Comparison of ENCODE assay signal across 12 cellular contexts in the genomic region with DNA sequence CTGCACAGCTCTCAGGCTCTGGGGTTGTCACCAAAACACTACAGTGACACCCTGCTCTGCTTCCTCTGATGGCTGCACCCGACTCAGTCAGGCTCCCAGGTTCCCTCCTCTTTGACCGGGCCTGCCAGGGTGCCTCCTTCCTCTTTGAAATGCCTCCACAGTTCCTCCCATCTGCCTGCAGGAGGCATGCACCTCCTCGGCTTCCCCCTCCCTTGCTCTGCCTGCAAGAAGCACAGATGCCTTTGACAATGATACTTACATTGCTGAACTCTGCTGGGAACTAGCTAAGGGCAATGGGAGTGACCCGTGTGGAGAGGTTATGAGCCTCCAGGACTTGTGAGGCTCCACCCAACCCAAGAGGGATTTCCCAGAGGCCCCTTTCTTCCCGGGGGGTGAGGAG.
DNase-seq lines count a peak whose midpoint lies in the region; ATAC-seq, FAIRE-seq and TF ChIP-seq lines count a peak whose summit lies in the region.
"Had no signal": no experiment of that assay in that cellular context is flagged by ENCODE, and none has a peak within 500 bp of the region (broad histone marks: within the 10 kb centered on the region; RNA-seq: fewer than 3 reads in every experiment).

No MANE protein-coding gene starts in this region.

- no peak overlapping the region for H3K9ac ChIP-seq in astrocyte (ENCODE audit: low read length)

- H3K9me3 ChIP-seq in astrocyte (ENCODE audit: insufficient read depth, low read depth, low read length), result peaks cover 4% of the 10 kb centered on the region
- no peaks in the 10 kb centered on the region for H3K9me3 ChIP-seq in small intestine (ENCODE audit: control insufficient read depth, low read depth)
- H3K9me3 ChIP-seq: tibial artery had no signal

- TF ChIP-seq POLR2A in erythroblast (IDR thresholded peaks at IDR 0.05; ENCODE audit: low read length), result no peak

- H3K4me2 ChIP-seq in astrocyte (ENCODE audit: low read length), result no peak overlapping the region

- H3K4me1 Mint-ChIP-seq in HFFc6 (ENCODE audit: low read depth) (no peaks in the 10 kb centered on the region; the same call in 1 of the 2 replicates), astrocyte (ENCODE audit: low read depth, unreplicated experiment) (peaks cover 11% of the 10 kb centered on the region)
- H3K4me1 Mint-ChIP-seq: CD4-positive, CD25-positive, alpha-beta regulatory T cell had no signal

- no peak overlapping the region for H3K27ac Mint-ChIP-seq in HFFc6
- peak overlapping the region; percentile 87 for H3K27ac Mint-ChIP-seq in astrocyte (ENCODE audit: unreplicated experiment)

- DNase-seq in AG08396 (ENCODE audit: low spot score) (peak; percentile 32), HFFc6 (peak; percentile 16), astrocyte (ENCODE audit: low read depth) (peak; percentile 28), iPS-NIHi7 (ENCODE audit: extremely low spot score) (peak; percentile 82), erythroblast (lab: John Stamatoyannopoulos, UW) (no peak), NCI-H1417 (lab: John Stamatoyannopoulos, UW) (no peak), small intestine (no peak)
- DNase-seq: CD4-positive, CD25-positive, alpha-beta regulatory T cell; NCI-H2107; occipital lobe; tibial artery had no signal

- WGBS in small intestine, 3 donors, result 4 to 13% (median 6%) methylated on average over 5 of the region's 5 CpGs

- no peaks in the 10 kb centered on the region for H4K20me1 ChIP-seq in astrocyte (ENCODE audit: insufficient read depth, low read length)

- no peaks in the 10 kb centered on the region for H3K4me1 ChIP-seq in astrocyte (ENCODE audit: insufficient read depth, low read length)
- no peaks in the 10 kb centered on the region for H3K4me1 ChIP-seq in small intestine (ENCODE audit: control insufficient read depth in 2 of 2, insufficient read depth in 1 of 2, low read depth in 1 of 2, low read length in 1 of 2)
- H3K4me1 ChIP-seq: tibial artery had no signal

- no peaks in the 10 kb centered on the region; the same call in 1 of the 2 replicates for H3K27me3 Mint-ChIP-seq in HFFc6 (ENCODE audit: insufficient read depth)
- no peaks in the 10 kb centered on the region for H3K27me3 Mint-ChIP-seq in astrocyte (ENCODE audit: low read depth, unreplicated experiment)
- H3K27me3 Mint-ChIP-seq: CD4-positive, CD25-positive, alpha-beta regulatory T cell had no signal

- H3K4me3 Mint-ChIP-seq in HFFc6, result no peak overlapping the region
- no peak overlapping the region for H3K4me3 Mint-ChIP-seq in astrocyte (ENCODE audit: unreplicated experiment)
- H3K4me3 Mint-ChIP-seq: CD4-positive, CD25-positive, alpha-beta regulatory T cell had no signal

- no peaks in the 10 kb centered on the region for H3K27me3 ChIP-seq in astrocyte (ENCODE audit: insufficient read depth, low read length)
- peaks cover 0 to 3% of the 10 kb centered on the region in 2 donors for H3K27me3 ChIP-seq in small intestine (ENCODE audit: control insufficient read depth in 2 of 2, insufficient read depth in 2 of 2, low read length in 2 of 2)
- H3K27me3 ChIP-seq: tibial artery had no signal

- no peak for ATAC-seq in HG02938 (IDR thresholded peaks at IDR 0.05; ENCODE audit: unreplicated experiment)

- H3K27ac ChIP-seq in astrocyte (ENCODE audit: low read depth, low read length) (no peak overlapping the region), small intestine (ENCODE audit: low read depth in 1 of 2, low read length in 1 of 2) (no peak overlapping the region)
- H3K27ac ChIP-seq: tibial artery had no signal

- peak overlapping the region; percentile 30 for H2AFZ ChIP-seq in astrocyte (ENCODE audit: low read depth, low read length)

- H3K36me3 Mint-ChIP-seq in HFFc6 (ENCODE audit: low read depth) (peaks cover 8% of the 10 kb centered on the region), astrocyte (ENCODE audit: low read depth, unreplicated experiment) (peaks cover 2% of the 10 kb centered on the region)
- H3K36me3 Mint-ChIP-seq: CD4-positive, CD25-positive, alpha-beta regulatory T cell had no signal

- H3K36me3 ChIP-seq in astrocyte (ENCODE audit: insufficient read depth, low read length) (no peaks in the 10 kb centered on the region), small intestine (ENCODE audit: control insufficient read depth in 2 of 2, insufficient read depth in 2 of 2, low read length in 2 of 2) (no peaks in the 10 kb centered on the region)
- H3K36me3 ChIP-seq: tibial artery had no signal

- no peak overlapping the region for H3K4me3 ChIP-seq in astrocyte (ENCODE audit: insufficient read depth, low read depth, low read length)
- no peak overlapping the region for H3K4me3 ChIP-seq in small intestine (ENCODE audit: low read depth in 1 of 2, low read length in 2 of 2)
- H3K4me3 ChIP-seq: tibial artery had no signal

- peaks cover 9% of the 10 kb centered on the region for H3K9me3 Mint-ChIP-seq in HFFc6
- peaks cover 6% of the 10 kb centered on the region for H3K9me3 Mint-ChIP-seq in astrocyte (ENCODE audit: unreplicated experiment)

- FAIRE-seq in astrocyte (lab: Jason Lieb, UNC) (no peak), small intestine (lab: Jason Lieb, UNC) (no peak)

- H3K79me2 ChIP-seq in astrocyte (ENCODE audit: insufficient read depth, low read length), result no peaks in the 10 kb centered on the region

- TF ChIP-seq CTCF in HFFc6 (IDR thresholded peaks at IDR 0.05), result peak; percentile 47
- TF ChIP-seq CTCF in astrocyte (IDR thresholded peaks at IDR 0.05; ENCODE audit: insufficient read depth, low read depth, low read length), result no peak

Comparison
In these comparisons a context has a peak if more than half of its experiments do, and no peak if none do; other contexts are left out.
1. DNase-seq: peak in AG08396 (single experiment), HFFc6 (single experiment), astrocyte (single experiment) and iPS-NIHi7 (single experiment); none in erythroblast (0 of 2), NCI-H1417 (0 of 3) and small intestine (single experiment).